13 cellular contexts compared by ENCODE assay signal in genomic region chr2:1986598-1986997, GRCh38.
"Had no signal": no experiment of that assay in that cellular context is flagged by ENCODE, and none has a peak within 500 bp of the region (broad histone marks: within the 10 kb centered on the region; RNA-seq: fewer than 3 reads in every experiment).

No MANE protein-coding gene starts in this region.

- H3K4me3 ChIP-seq: colonic mucosa, hepatocyte, left lung, lower lobe of right lung, ovary had no signal

- H3K9me3 ChIP-seq: colonic mucosa, left lung, lower lobe of right lung, ovary had no signal

- H3K4me1 ChIP-seq: colonic mucosa, left lung, lower lobe of right lung had no signal

- DNase-seq: colonic mucosa; dermis blood vessel endothelial cell; foreskin melanocyte; left lung; lower lobe of right lung; natural killer cell; ovary; right cardiac atrium; small intestine; stimulated activated CD4-positive, alpha-beta T cell treated with anti-CD3 and anti-CD28 coated beads, Interleukin-12 subunit alpha, Interleukin-12 subunit beta, amount 100 ng/mL, for 4 hours; stimulated activated naive CD4-positive, alpha-beta T cell treated with Interleukin-2 at 50 U/mL for 16 hours; trophoblast cell had no signal

- H3K27me3 ChIP-seq: colonic mucosa, hepatocyte, ovary had no signal

- H3K27ac ChIP-seq: colonic mucosa, hepatocyte, left lung, lower lobe of right lung, ovary had no signal

- H3K36me3 ChIP-seq: colonic mucosa, left lung, lower lobe of right lung, ovary had no signal
